In the genomic region with DNA sequence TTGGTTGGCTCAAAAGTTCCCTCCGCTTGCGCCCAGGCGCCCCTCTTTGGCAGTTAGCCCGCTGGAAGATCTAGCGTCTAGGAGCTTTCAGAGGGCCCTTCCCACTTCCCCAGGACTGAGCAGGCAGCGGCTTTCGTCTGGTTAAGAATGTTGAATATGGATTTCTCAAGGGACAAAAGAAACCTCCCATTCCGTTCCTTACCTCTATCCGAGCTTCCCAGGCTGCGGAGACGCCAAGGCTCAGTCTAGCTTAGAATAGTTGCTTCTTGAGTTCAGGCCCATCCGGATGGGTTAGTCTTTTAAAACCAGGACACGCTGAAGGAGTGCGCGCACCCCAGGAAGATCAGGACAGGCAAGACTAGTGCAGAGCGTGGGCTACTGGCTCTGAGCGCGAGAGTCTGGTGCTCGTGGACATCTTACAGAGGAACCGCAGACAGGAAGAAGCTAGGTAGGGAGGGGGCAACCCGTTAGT, we compare ENCODE assay signal across 19 cellular contexts. TPM values are rescaled to one million over a fixed set of nuclear protein-coding genes. Genes with fewer than 3 reads are reported as not detected.
DNase-seq lines count a peak whose midpoint lies in the region; ATAC-seq and TF ChIP-seq lines count a peak whose summit lies in the region.
"Had no signal": no experiment of that assay in that cellular context is flagged by ENCODE, and none has a peak within 500 bp of the region (broad histone marks: within the 10 kb centered on the region; RNA-seq: fewer than 3 reads in every experiment).

No MANE protein-coding gene starts in this region.

- H4K20me1 ChIP-seq in GM23338 (replicated peaks; ENCODE audit: insufficient read depth): peaks cover 13% of the 10 kb centered on the region

- TF ChIP-seq CTCF in BE2C (IDR thresholded peaks at IDR 0.05; ENCODE audit: low read depth, low read length) (no peak), GM23338 (conservative IDR thresholded peaks at IDR 0.05; ENCODE audit: low read depth in 2 of 2) (no peak), WTC11 (IDR thresholded peaks at IDR 0.05) (no peak)

- no peak overlapping the region for H3K27ac Mint-ChIP-seq in GM23338
- no peak overlapping the region for H3K27ac Mint-ChIP-seq in WTC11

- H3F3A ChIP-seq in GM23338 (replicated peaks; ENCODE audit: low read depth): peaks cover 9% of the 10 kb centered on the region; the same call in 1 of the 2 replicates

- H3K4me1 Mint-ChIP-seq in GM23338 (peaks cover 27% of the 10 kb centered on the region), WTC11 (peaks cover 43% of the 10 kb centered on the region)

- H3K4me3 Mint-ChIP-seq in GM23338: peak overlapping the region; percentile 65
- peak overlapping the region; percentile 82 for H3K4me3 Mint-ChIP-seq in WTC11

- H3K4me3 ChIP-seq in BE2C (ENCODE audit: low read depth, low read length) (peak overlapping the region; percentile 64), GM23338 (peak overlapping the region; percentile 77)
- H3K4me3 ChIP-seq: GM23248, skin epidermis had no signal

- 0 out of 2 replicates have a peak, but pooled peaks cover 4% of the 10 kb centered on the region for H3K9me2 ChIP-seq in GM23338 (ENCODE audit: insufficient read depth)

- H3K79me2 ChIP-seq in GM23338 (replicated peaks; ENCODE audit: insufficient read depth): no peaks in the 10 kb centered on the region
- H3K79me2 ChIP-seq: parathyroid adenoma had no signal

- DNase-seq in BE2C: no peak
- DNase-seq in GM23338 (ENCODE audit: low spot score): peak; percentile 67
- DNase-seq in WTC11 (ENCODE audit: low spot score): peak; percentile 21
- peak; percentile 17 for DNase-seq in left kidney (ENCODE audit: low read depth, low spot score)
- no peak for DNase-seq in HEK293T (ENCODE audit: extremely low spot score)
- DNase-seq in cortex of kidney (lab: John Stamatoyannopoulos, UW): no peak
- DNase-seq: activated CD4-positive, CD25-positive, alpha-beta regulatory T cell treated with anti-CD3 and anti-CD28 coated beads, Interleukin-2, amount 50 U/mL, for 72 hours; activated effector memory CD4-positive, alpha-beta T cell treated with Interleukin-2 at 50 U/mL for 16 hours; amniotic stem cell; GM23248; left ventricle myocardium inferior; SIG-M5; T-helper 2 cell; testis had no signal

- no peaks in the 10 kb centered on the region for H3K36me3 Mint-ChIP-seq in GM23338 (ENCODE audit: low read depth)
- H3K36me3 Mint-ChIP-seq in WTC11: no peaks in the 10 kb centered on the region

- CTCF ChIA-PET in WTC11 (lab: Charles Lee) (interaction anchor here (0.7 to 3.4 kb wide), 16 partner anchors 9 to 841 kb away, joined by 3 to 33 read pairs (median 4); no protein-coding TSS in a partner anchor), HEK293T (lab: Yijun Ruan, JAX) (no interaction called here)

- ATAC-seq in GM23338 (peak; percentile 23), WTC11 (peak; percentile 23), HG02798 (IDR thresholded peaks at IDR 0.05; ENCODE audit: poor library complexity, unreplicated experiment) (no peak), GM21423 (IDR thresholded peaks at IDR 0.05; ENCODE audit: unreplicated experiment) (no peak)

- H3K4me1 ChIP-seq in BE2C: no peaks in the 10 kb centered on the region; the same call in 1 of the 2 replicates
- peaks cover 32% of the 10 kb centered on the region for H3K4me1 ChIP-seq in GM23338 (ENCODE audit: insufficient read depth)
- H3K4me1 ChIP-seq: parathyroid adenoma, testis had no signal

- POLR2A ChIA-PET in WTC11 (lab: Charles Lee) (interaction anchor here (0.5 kb wide), 1 partner anchor 415 kb away, joined by 6 read pairs; no protein-coding TSS in a partner anchor), HEK293T (lab: Yijun Ruan, JAX) (no interaction called here)

- H3K4me2 ChIP-seq in GM23338: peak overlapping the region; percentile 96

- H3K27me3 ChIP-seq in BE2C (peaks cover 27% of the 10 kb centered on the region), GM23338 (ENCODE audit: insufficient read depth) (peaks cover 67% of the 10 kb centered on the region)
- H3K27me3 ChIP-seq: testis had no signal

- no peaks in the 10 kb centered on the region for H3K9me3 ChIP-seq in BE2C
- H3K9me3 ChIP-seq: left ventricle myocardium inferior, testis had no signal

- H3K9me3 Mint-ChIP-seq in GM23338: no peaks in the 10 kb centered on the region; the same call in 1 of the 3 replicates
- no peaks in the 10 kb centered on the region for H3K9me3 Mint-ChIP-seq in WTC11

- H3K27ac ChIP-seq in GM23338 (ENCODE audit: low read depth): no peak overlapping the region
- H3K27ac ChIP-seq: GM23248, left ventricle myocardium inferior, parathyroid adenoma, skin epidermis, testis had no signal

- H3K36me3 ChIP-seq in BE2C (no peaks in the 10 kb centered on the region), GM23338 (ENCODE audit: insufficient read depth) (no peaks in the 10 kb centered on the region)
- H3K36me3 ChIP-seq: left ventricle myocardium inferior had no signal

- peak overlapping the region; percentile 94 for H2AFZ ChIP-seq in GM23338
- H2AFZ ChIP-seq: GM23248, parathyroid adenoma had no signal

- H3K27me3 Mint-ChIP-seq in GM23338 (ENCODE audit: insufficient read depth, low read depth, poor library complexity) (peaks cover 52% of the 10 kb centered on the region), WTC11 (ENCODE audit: low read depth) (peaks cover 68% of the 10 kb centered on the region)

TF ChIP-seq in GM23338, 12 proteins besides CTCF, POLR2A, EP300 and RAD21 (continues in another document):
- TF ChIP-seq EZH2phosphoT487 (IDR thresholded peaks at IDR 0.05; ENCODE audit: unreplicated experiment): no peak
- TF ChIP-seq POLR2AphosphoS5 (IDR thresholded peaks at IDR 0.05; ENCODE audit: low read depth): no peak

TF ChIP-seq in WTC11, 78 proteins besides CTCF, POLR2A, EP300 and RAD21:
- TF ChIP-seq ZNF121 (CRISPR knock-in tag; IDR thresholded peaks at IDR 0.05) (peak; percentile 30; the same call in 1 of the 2 replicates), CREM (CRISPR knock-in tag; IDR thresholded peaks at IDR 0.05) (no peak)

TF ChIP-seq in HEK293T, 16 proteins besides CTCF, POLR2A, EP300 and RAD21:
- TF ChIP-seq SP1 (IDR thresholded peaks at IDR 0.05) (no peak), TARDBP (IDR thresholded peaks at IDR 0.05) (no peak), L3MBTL2 (conservative IDR thresholded peaks at IDR 0.05) (no peak), FOXM1 (IDR thresholded peaks at IDR 0.05; ENCODE audit: borderline replicate concordance) (no peak), ELF4 (IDR thresholded peaks at IDR 0.05) (no peak), FOXA1 (IDR thresholded peaks at IDR 0.05) (no peak), ZNF384 (IDR thresholded peaks at IDR 0.05) (no peak), HDGF (IDR thresholded peaks at IDR 0.05; ENCODE audit: borderline replicate concordance) (no peak), FOXK2 (IDR thresholded peaks at IDR 0.05) (no peak), NFRKB (IDR thresholded peaks at IDR 0.05) (no peak), CTBP1 (IDR thresholded peaks at IDR 0.05; ENCODE audit: borderline replicate concordance) (no peak), ARNT (IDR thresholded peaks at IDR 0.05) (no peak), LEF1 (IDR thresholded peaks at IDR 0.05; ENCODE audit: borderline replicate concordance) (no peak), SUZ12 (IDR thresholded peaks at IDR 0.05) (no peak), BHLHE40 (IDR thresholded peaks at IDR 0.05; ENCODE audit: borderline replicate concordance) (no peak)
- TF ChIP-seq, protein P1, sequence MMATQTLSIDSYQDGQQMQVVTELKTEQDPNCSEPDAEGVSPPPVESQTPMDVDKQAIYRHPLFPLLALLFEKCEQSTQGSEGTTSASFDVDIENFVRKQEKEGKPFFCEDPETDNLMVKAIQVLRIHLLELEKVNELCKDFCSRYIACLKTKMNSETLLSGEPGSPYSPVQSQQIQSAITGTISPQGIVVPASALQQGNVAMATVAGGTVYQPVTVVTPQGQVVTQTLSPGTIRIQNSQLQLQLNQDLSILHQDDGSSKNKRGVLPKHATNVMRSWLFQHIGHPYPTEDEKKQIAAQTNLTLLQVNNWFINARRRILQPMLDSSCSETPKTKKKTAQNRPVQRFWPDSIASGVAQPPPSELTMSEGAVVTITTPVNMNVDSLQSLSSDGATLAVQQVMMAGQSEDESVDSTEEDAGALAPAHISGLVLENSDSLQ (IDR thresholded peaks at IDR 0.05): no peak

RNA-seq across cellular contexts. Expression of a gene that starts 1.6 kb away (rescaled TPM):
- 17.8 TPM for polyA plus RNA-seq in BE2C (2012; ENCODE audit: insufficient read depth, insufficient read length, low read depth)
- 0.39 and 1.6 TPM in 2 replicates for total RNA-seq in GM23338 (2014; rRNA removed; shearing (Covaris generic))
- not detected in 2 replicates for polyA plus RNA-seq in GM23338 (2016; fragmentation: Nextera tagmentation; extraction: Ambion mirVana)
- 1.8 to 2.6 TPM (median 2.4 TPM) in 3 replicates for total RNA-seq in WTC11 (2021)
- total RNA-seq: GM23248, HT-29, left ventricle myocardium inferior had no signal
- polyA plus RNA-seq: GM23248 had no signal

Comparison
In these comparisons a context has a peak if more than half of its experiments do, and no peak if none do; other contexts are left out.
1. DNase-seq: peak in GM23338 (single experiment), WTC11 (single experiment) and left kidney (single experiment); none in BE2C (single experiment), HEK293T (single experiment) and cortex of kidney (single experiment).
2. ATAC-seq: peak in GM23338 (single experiment) and WTC11 (single experiment); none in HG02798 (single experiment) and GM21423 (single experiment).